7 cellular contexts compared by ENCODE assay signal in the genomic region with DNA sequence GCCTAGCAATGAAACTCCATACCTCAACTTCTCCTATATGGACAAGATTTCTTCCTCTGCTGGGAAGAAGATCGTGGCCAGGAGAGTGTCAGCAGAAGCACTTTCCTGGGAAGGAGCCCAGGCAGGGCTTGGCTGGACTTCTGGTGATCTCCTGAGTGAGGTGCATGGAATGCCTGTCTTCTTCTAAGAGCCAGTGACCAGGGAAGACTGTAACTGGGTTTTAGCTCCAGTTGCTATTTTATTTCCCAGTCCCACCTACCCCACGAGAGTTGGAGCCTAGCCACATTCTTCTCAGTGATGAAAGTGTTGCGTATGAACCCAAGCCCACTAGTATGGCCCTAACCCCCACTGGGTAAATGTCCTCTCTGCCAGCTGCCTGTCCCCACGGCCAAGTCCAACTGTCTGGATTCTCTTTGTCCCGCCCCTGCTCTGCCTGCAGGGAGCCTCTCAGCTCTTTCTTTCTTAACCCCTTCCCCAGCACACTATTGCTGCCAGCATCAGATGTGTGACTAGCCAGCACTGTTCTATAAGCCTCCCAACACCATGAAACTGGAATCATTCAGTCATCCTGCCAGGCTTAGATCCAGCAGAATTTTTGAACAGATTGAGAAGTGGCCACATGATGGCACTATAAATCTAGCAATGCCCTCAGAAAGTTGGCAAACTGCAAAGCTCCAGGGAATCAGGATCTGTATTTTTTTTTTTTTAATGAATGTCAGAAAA.
DNase-seq lines count a peak whose midpoint lies in the region; ATAC-seq and TF ChIP-seq lines count a peak whose summit lies in the region.

No MANE protein-coding gene starts in this region.

- no peaks in the 10 kb centered on the region for H3K27me3 Mint-ChIP-seq in dendritic cell treated with granulocyte-macrophage colony-stimulating factor and Interleukin-4, amounts not matched to agents 40 ng/mL and 50 ng/mL, for 4 days
- no peaks in the 10 kb centered on the region for H3K27me3 Mint-ChIP-seq in stimulated activated memory B cell treated with anti-CD40 and anti-IgM and Interleukin-4, amounts not matched to agents 10 μg/mL and 1 μg/mL and 100 μg/mL, for 72 hours

- H3K4me2 ChIP-seq in DOHH2 (ENCODE audit: low read length), result no peak overlapping the region

- H4K20me1 ChIP-seq in DOHH2 (ENCODE audit: control insufficient read depth, insufficient read depth, low read depth, low read length), result no peaks in the 10 kb centered on the region

- peak; percentile 53 for ATAC-seq in lung (ENCODE audit: insufficient read depth, low FRiP score)
- no peak for ATAC-seq in stimulated activated memory B cell treated with anti-CD40 and anti-IgM and Interleukin-4, amounts not matched to agents 10 μg/mL and 1 μg/mL and 100 μg/mL, for 72 hours

- H3K9me3 ChIP-seq in DOHH2 (ENCODE audit: control insufficient read depth, insufficient read depth, low read length), result no peaks in the 10 kb centered on the region
- H3K9me3 ChIP-seq in lung (ENCODE audit: control insufficient read depth in 2 of 2, insufficient read depth in 1 of 2, low read length in 1 of 2), result no peaks in the 10 kb centered on the region
- no peaks in the 10 kb centered on the region for H3K9me3 ChIP-seq in vagina

- no peaks in the 10 kb centered on the region for H3K36me3 Mint-ChIP-seq in dendritic cell treated with granulocyte-macrophage colony-stimulating factor and Interleukin-4, amounts not matched to agents 40 ng/mL and 50 ng/mL, for 4 days (ENCODE audit: low read depth)
- no peaks in the 10 kb centered on the region for H3K36me3 Mint-ChIP-seq in stimulated activated memory B cell treated with anti-CD40 and anti-IgM and Interleukin-4, amounts not matched to agents 10 μg/mL and 1 μg/mL and 100 μg/mL, for 72 hours

- no peaks in the 10 kb centered on the region for H3K9me2 ChIP-seq in DOHH2 (replicated peaks; ENCODE audit: control insufficient read depth, low read length)

- no peak overlapping the region for H3K4me3 Mint-ChIP-seq in dendritic cell treated with granulocyte-macrophage colony-stimulating factor and Interleukin-4, amounts not matched to agents 40 ng/mL and 50 ng/mL, for 4 days
- no peak overlapping the region for H3K4me3 Mint-ChIP-seq in stimulated activated memory B cell treated with anti-CD40 and anti-IgM and Interleukin-4, amounts not matched to agents 10 μg/mL and 1 μg/mL and 100 μg/mL, for 72 hours

- no peaks in the 10 kb centered on the region for H3K79me2 ChIP-seq in DOHH2 (ENCODE audit: control insufficient read depth, low read length)

- no peaks in the 10 kb centered on the region for H3K9me3 Mint-ChIP-seq in dendritic cell treated with granulocyte-macrophage colony-stimulating factor and Interleukin-4, amounts not matched to agents 40 ng/mL and 50 ng/mL, for 4 days
- H3K9me3 Mint-ChIP-seq in stimulated activated memory B cell treated with anti-CD40 and anti-IgM and Interleukin-4, amounts not matched to agents 10 μg/mL and 1 μg/mL and 100 μg/mL, for 72 hours, result no peaks in the 10 kb centered on the region

- TF ChIP-seq CTCF in DOHH2 (IDR thresholded peaks at IDR 0.05; ENCODE audit: low read depth, low read length, poor library complexity, severe bottlenecking), result peak; percentile 58
- TF ChIP-seq CTCF in HL-60 (IDR thresholded peaks at IDR 0.05; ENCODE audit: insufficient read depth, low read length), result peak; percentile 45
- peak; percentile 36 for TF ChIP-seq CTCF in lung (IDR thresholded peaks at IDR 0.05; ENCODE audit: control extremely low read depth, extremely low read depth)
- peak in 2 of 3 experiments; percentile 37 to 50 for TF ChIP-seq CTCF in vagina (IDR thresholded peaks at IDR 0.05)

- TF ChIP-seq POLR2A in vagina (IDR thresholded peaks at IDR 0.05), result no peak

- intact Hi-C loops in dendritic cell treated with granulocyte-macrophage colony-stimulating factor and Interleukin-4, amounts not matched to agents 40 ng/mL and 50 ng/mL, for 4 days (cut with micrococcal nuclease), result loop anchor here (5.0 to 10.0 kb wide), 4 partner anchors 167 to 829 kb away; a partner anchor contains a TSS
- intact Hi-C loops in vagina (cut with DNase I), result no loop called here

- H3K4me1 Mint-ChIP-seq in dendritic cell treated with granulocyte-macrophage colony-stimulating factor and Interleukin-4, amounts not matched to agents 40 ng/mL and 50 ng/mL, for 4 days (ENCODE audit: low read depth), result peaks cover 38% of the 10 kb centered on the region
- H3K4me1 Mint-ChIP-seq in stimulated activated memory B cell treated with anti-CD40 and anti-IgM and Interleukin-4, amounts not matched to agents 10 μg/mL and 1 μg/mL and 100 μg/mL, for 72 hours, result peaks cover 12% of the 10 kb centered on the region

- no peak overlapping the region for H3K4me3 ChIP-seq in DOHH2 (ENCODE audit: low read length)
- no peak overlapping the region for H3K4me3 ChIP-seq in HL-60 (replicated peaks; ENCODE audit: insufficient read depth, low read length)
- H3K4me3 ChIP-seq in lung, result no peak overlapping the region
- H3K4me3 ChIP-seq in vagina, result no peak overlapping the region

- H3K27ac Mint-ChIP-seq in dendritic cell treated with granulocyte-macrophage colony-stimulating factor and Interleukin-4, amounts not matched to agents 40 ng/mL and 50 ng/mL, for 4 days, result peak overlapping the region; percentile 82
- H3K27ac Mint-ChIP-seq in stimulated activated memory B cell treated with anti-CD40 and anti-IgM and Interleukin-4, amounts not matched to agents 10 μg/mL and 1 μg/mL and 100 μg/mL, for 72 hours, result no peak overlapping the region

- H3K27me3 ChIP-seq in DOHH2 (ENCODE audit: control insufficient read depth, low read length) (no peaks in the 10 kb centered on the region), HL-60 (ENCODE audit: insufficient read depth, poor library complexity, severe bottlenecking) (no peaks in the 10 kb centered on the region), lung (ENCODE audit: control insufficient read depth, insufficient read depth) (no peaks in the 10 kb centered on the region), vagina (no peaks in the 10 kb centered on the region)

- H3K36me3 ChIP-seq in DOHH2 (ENCODE audit: control insufficient read depth, low read length), result no peaks in the 10 kb centered on the region
- no peaks in the 10 kb centered on the region for H3K36me3 ChIP-seq in lung (ENCODE audit: control insufficient read depth in 2 of 2, insufficient read depth in 2 of 2, low read length in 2 of 2)
- no peaks in the 10 kb centered on the region for H3K36me3 ChIP-seq in vagina

- H3K4me1 ChIP-seq in DOHH2 (ENCODE audit: control insufficient read depth, low read length), result no peaks in the 10 kb centered on the region
- H3K4me1 ChIP-seq in lung (ENCODE audit: control insufficient read depth in 2 of 2, insufficient read depth in 2 of 2, low read length in 2 of 2), result peaks cover 0 to 11% of the 10 kb centered on the region in 2 donors
- peaks cover 26% of the 10 kb centered on the region for H3K4me1 ChIP-seq in vagina

- WGBS in lung, 2 donors, result 61 to 70% methylated on average over 5 of the region's 5 CpGs

- H3K27ac ChIP-seq in DOHH2 (ENCODE audit: low read depth, low read length) (no peak overlapping the region), HL-60 (replicated peaks) (no peak overlapping the region), lung (ENCODE audit: low read depth in 1 of 2, low read length in 1 of 2) (peak overlapping the region in 1 of 2 donors; percentile 28), vagina (peak overlapping the region; percentile 40)

- DNase-seq in HL-60 (ENCODE audit: low read depth in 1 of 2, low spot score in 1 of 2), result no peak
- no peak for DNase-seq in lung (ENCODE audit: low spot score)
- DNase-seq in vagina (ENCODE audit: extremely low spot score in 2 of 2), result no peak

- no peaks in the 10 kb centered on the region for H3F3A ChIP-seq in DOHH2 (ENCODE audit: control insufficient read depth, insufficient read depth)

TF ChIP-seq in PFSK-1, 5 proteins besides CTCF, POLR2A, EP300 and RAD21:
- TF ChIP-seq SIN3A (IDR thresholded peaks at IDR 0.05; ENCODE audit: borderline replicate concordance, insufficient read depth, low read length), result no peak
- TF ChIP-seq TAF1 (IDR thresholded peaks at IDR 0.05; ENCODE audit: borderline replicate concordance, insufficient read depth, low read length), result peak; percentile 9; the same call in 1 of the 2 replicates
